9 cellular contexts compared by ENCODE assay signal in the genomic region with DNA sequence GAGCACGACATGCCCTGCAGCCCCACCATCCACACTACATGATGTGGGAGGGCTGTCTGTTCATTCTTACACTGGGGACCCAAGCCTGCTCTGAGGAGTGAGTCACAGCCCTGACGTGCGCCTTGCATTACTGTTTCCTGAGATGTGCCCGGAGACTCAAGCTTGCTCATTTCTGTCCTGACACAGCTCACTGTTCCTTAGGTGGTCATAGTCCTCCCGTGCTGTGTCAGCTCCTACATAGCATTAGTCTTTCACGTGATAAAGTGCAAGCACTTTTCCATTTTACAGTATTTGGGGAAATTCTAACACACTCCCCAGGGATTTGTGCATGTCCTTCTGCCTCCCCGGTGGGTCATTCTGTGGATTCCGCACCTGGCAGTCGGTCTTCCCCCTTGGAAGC. TPM values are rescaled to one million over a fixed set of nuclear protein-coding genes. Genes with fewer than 3 reads are reported as not detected.
DNase-seq lines count a peak whose midpoint lies in the region; ATAC-seq, FAIRE-seq and TF ChIP-seq lines count a peak whose summit lies in the region.
"Had no signal": no experiment of that assay in that cellular context is flagged by ENCODE, and none has a peak within 500 bp of the region (broad histone marks: within the 10 kb centered on the region; RNA-seq: fewer than 3 reads in every experiment).

No MANE protein-coding gene starts in this region.

- no peak overlapping the region for H3K4me2 ChIP-seq in endothelial cell of umbilical vein (ENCODE audit: insufficient read depth, low read length)

- ATAC-seq in GM19395 (IDR thresholded peaks at IDR 0.05; ENCODE audit: unreplicated experiment) (peak; percentile 57), HG03342 (IDR thresholded peaks at IDR 0.05; ENCODE audit: unreplicated experiment) (peak; percentile 77), Right ventricle myocardium superior (ENCODE audit: poor library complexity) (no peak)

- TF ChIP-seq POLR2A in endothelial cell of umbilical vein (IDR thresholded peaks at IDR 0.05; ENCODE audit: low read depth, low read length), result no peak

- no peaks in the 10 kb centered on the region for H3K27me3 ChIP-seq in endothelial cell of umbilical vein (ENCODE audit: control insufficient read depth in 2 of 2, insufficient read depth in 2 of 2, low read length in 2 of 2)

- no peak overlapping the region for H3K4me3 ChIP-seq in endothelial cell of umbilical vein (replicated peaks in 1 of 3; ENCODE audit: insufficient read depth in 1 of 3, low read depth in 1 of 3, low read length in 3 of 3)

- no peaks in the 10 kb centered on the region for H3K9me3 ChIP-seq in endothelial cell of umbilical vein (replicated peaks; ENCODE audit: control insufficient read depth, insufficient read depth, low read length)
- H3K9me3 ChIP-seq: neutrophil had no signal

- peak; percentile 37 for FAIRE-seq in endothelial cell of umbilical vein (lab: Jason Lieb, UNC)

- H3K4me1 ChIP-seq in endothelial cell of umbilical vein (ENCODE audit: control insufficient read depth, extremely low read depth, insufficient read depth, low read length), result peaks cover 8% of the 10 kb centered on the region

- CTCF ChIA-PET in endothelial cell of umbilical vein (lab: Charles Lee) (no interaction called here), RWPE1 (lab: Yijun Ruan, JAX) (no interaction called here)

- no TSS peak for BruUV-seq in endothelial cell of umbilical vein (replicated peaks; lab: Mats Ljungman, UMichigan)

- DNase-seq in GM04504 (ENCODE audit: low read depth) (peak; percentile 19), endothelial cell of umbilical vein (ENCODE audit: low read depth, low spot score) (peak; percentile 3), Right ventricle myocardium superior (no peak), GDM1 (lab: John Stamatoyannopoulos, UW) (no peak), NCI-H1694 (lab: John Stamatoyannopoulos, UW) (no peak), RWPE1 (ENCODE audit: low spot score) (no peak)

- H3K27ac ChIP-seq in endothelial cell of umbilical vein (ENCODE audit: insufficient read depth, low read depth, low read length), result no peak overlapping the region
- no peak overlapping the region for H3K27ac ChIP-seq in RWPE1
- H3K27ac ChIP-seq: neutrophil had no signal

- TF ChIP-seq CTCF in endothelial cell of umbilical vein (IDR thresholded peaks at IDR 0.05; ENCODE audit: extremely low read depth in 1 of 2, insufficient read depth in 1 of 2, low read depth in 1 of 2, low read length in 2 of 2) (no peak), RWPE1 (conservative IDR thresholded peaks at IDR 0.05; ENCODE audit: low read depth) (no peak)

- intact Hi-C loops in endothelial cell of umbilical vein (cut with micrococcal nuclease), result no loop called here
- intact Hi-C loops in Right ventricle myocardium superior (cut with DNase I), result no loop called here

- peaks cover 3% of the 10 kb centered on the region for H3K79me2 ChIP-seq in endothelial cell of umbilical vein (ENCODE audit: control insufficient read depth, insufficient read depth, low read length)

- H4K20me1 ChIP-seq in endothelial cell of umbilical vein (replicated peaks; ENCODE audit: control insufficient read depth, extremely low read depth, insufficient read depth, low read length), result no peaks in the 10 kb centered on the region

- POLR2A ChIA-PET in endothelial cell of umbilical vein (lab: Charles Lee) (no interaction called here), RWPE1 (lab: Yijun Ruan, JAX; ENCODE audit: low non-redundant PET) (no interaction called here)

- H3K9me1 ChIP-seq in endothelial cell of umbilical vein (replicated peaks; ENCODE audit: control insufficient read depth, extremely low read depth, insufficient read depth, low read length), result no peaks in the 10 kb centered on the region

- H2AFZ ChIP-seq in endothelial cell of umbilical vein (ENCODE audit: low read depth, low read length), result no peak overlapping the region

- no peak overlapping the region for H3K9ac ChIP-seq in endothelial cell of umbilical vein (replicated peaks; ENCODE audit: extremely low read depth, insufficient read depth, low read length)

- H3K36me3 ChIP-seq in endothelial cell of umbilical vein (ENCODE audit: control insufficient read depth in 2 of 2, extremely low read depth in 1 of 2, insufficient read depth in 2 of 2, low read length in 2 of 2), result peaks cover 0 to 4% of the 10 kb centered on the region in 2 experiments
- H3K36me3 ChIP-seq: neutrophil had no signal

- dilution Hi-C loops in endothelial cell of umbilical vein (cut with MboI; ENCODE audit: extremely low pct_ligation_motif_present, low sequenced_read_pairs), result no loop called here

TF ChIP-seq in endothelial cell of umbilical vein, 7 proteins besides CTCF, POLR2A, EP300 and RAD21:
- TF ChIP-seq FOS (IDR thresholded peaks at IDR 0.05; ENCODE audit: borderline replicate concordance, insufficient read depth, low read length) (no peak), MAX (IDR thresholded peaks at IDR 0.05; ENCODE audit: insufficient read depth, insufficient read length) (no peak), GATA2 (IDR thresholded peaks at IDR 0.05; ENCODE audit: insufficient read depth, insufficient read length, low read depth, low read length) (no peak), EZH2 (IDR thresholded peaks at IDR 0.05; ENCODE audit: borderline replicate concordance, low read depth, low read length, severe bottlenecking) (no peak), JUN (IDR thresholded peaks at IDR 0.05; ENCODE audit: borderline replicate concordance, insufficient read depth, insufficient read length, low read depth) (no peak), MYC (IDR thresholded peaks at IDR 0.05; ENCODE audit: low read depth, low read length) (no peak), POLR2AphosphoS5 (IDR thresholded peaks at IDR 0.05; ENCODE audit: insufficient read depth, low read depth, low read length) (no peak)

RNA-seq across cellular contexts. Expression of gene TRIM43B, which starts 46.2 kb away (rescaled TPM):
- total RNA-seq in endothelial cell of umbilical vein (not detected in 2 replicates), Right ventricle myocardium superior (not detected)
- polyA plus RNA-seq in endothelial cell of umbilical vein, result not detected in 2 replicates
- polyA plus RNA-seq in endothelial cell of umbilical vein (2011; cell fraction: cytosol; rRNA removed), result not detected in 2 replicates
- not detected in 2 replicates for polyA plus RNA-seq in endothelial cell of umbilical vein (2011; cell fraction: nucleus; rRNA removed)
- polyA plus RNA-seq in endothelial cell of umbilical vein (2012), result not detected in 2 replicates
- polyA minus RNA-seq in endothelial cell of umbilical vein, result not detected in 2 replicates
- not detected for polyA minus RNA-seq in endothelial cell of umbilical vein (2011; cell fraction: cytosol; rRNA and poly(A)+ RNA removed)
- not detected in 2 replicates for polyA minus RNA-seq in endothelial cell of umbilical vein (2011; cell fraction: nucleus; rRNA and poly(A)+ RNA removed)

Comparison
In these comparisons a context has a peak if more than half of its experiments do, and no peak if none do; other contexts are left out.
1. DNase-seq: peak in GM04504 (single experiment) and endothelial cell of umbilical vein (single experiment); none in Right ventricle myocardium superior (single experiment), GDM1 (single experiment), NCI-H1694 (single experiment) and RWPE1 (single experiment).